Comparison of ENCODE assay signal across 8 cellular contexts in genomic region chr1:146051452-146051852, GRCh38. TPM values are rescaled to one million over a fixed set of nuclear protein-coding genes. Genes with fewer than 3 reads are reported as not detected.
DNase-seq lines count a peak whose midpoint lies in the region; ATAC-seq and TF ChIP-seq lines count a peak whose summit lies in the region.

No MANE protein-coding gene starts in this region.

- peak overlapping the region; percentile 73; the same call in 1 of the 2 replicates for H3K9ac ChIP-seq in KMS-11

- H3K36me3 Mint-ChIP-seq in CD4-positive, alpha-beta T cell (ENCODE audit: low read depth): no peaks in the 10 kb centered on the region
- no peaks in the 10 kb centered on the region for H3K36me3 Mint-ChIP-seq in natural killer cell

- H4K20me1 ChIP-seq in KMS-11 (ENCODE audit: insufficient read depth): no peaks in the 10 kb centered on the region

- POLR2A ChIA-PET in CD4-positive, alpha-beta T cell (lab: Charles Lee): interaction anchor here (1.0 to 3.3 kb wide), 4 partner anchors 14 to 192 kb away, joined by 5 to 93 read pairs (median 6); partner anchors contain the start of genes LIX1L, PIAS3 and RBM8A

- CTCF ChIA-PET in CD4-positive, alpha-beta T cell (lab: Charles Lee): interaction anchor here (1.0 to 1.4 kb wide), 3 partner anchors 13 to 19 kb away, joined by 3 to 5 read pairs (median 4); no protein-coding TSS in a partner anchor

- no peak for TF ChIP-seq CTCF in CD4-positive, alpha-beta T cell (IDR thresholded peaks at IDR 0.05)
- TF ChIP-seq CTCF in KMS-11 (conservative IDR thresholded peaks at IDR 0.05; ENCODE audit: low read depth, low read length) (0 out of 2 replicates have a peak, but pooled peaks have one; percentile 10), dorsolateral prefrontal cortex (IDR thresholded peaks at IDR 0.05 in 54 of 56, conservative IDR thresholded peaks at IDR 0.05 in 2 of 56; ENCODE audit: low read depth in 1 of 56, partially characterized antibody in 56 of 56) (no peak), natural killer cell (IDR thresholded peaks at IDR 0.05) (no peak)

- H3K4me1 ChIP-seq in KMS-11 (ENCODE audit: low read depth, poor library complexity, severe bottlenecking): peaks cover 26% of the 10 kb centered on the region

- no peaks in the 10 kb centered on the region for H3K9me3 Mint-ChIP-seq in CD4-positive, alpha-beta T cell
- no peaks in the 10 kb centered on the region for H3K9me3 Mint-ChIP-seq in natural killer cell

- no peak for DNase-seq in CD4-positive, alpha-beta T cell
- peak in 1 of 10 donors; percentile 10 for DNase-seq in dorsolateral prefrontal cortex
- DNase-seq in natural killer cell: no peak
- DNase-seq in NCI-H128 (lab: John Stamatoyannopoulos, UW; ENCODE audit: unreplicated experiment): no peak
- no peak for DNase-seq in ureter (ENCODE audit: low spot score)
- DNase-seq in nucleus accumbens (lab: John Stamatoyannopoulos, UW): no peak

- H3K27me3 ChIP-seq in CD4-positive, alpha-beta T cell (ENCODE audit: control insufficient read depth, insufficient read depth, low read length): no peaks in the 10 kb centered on the region
- H3K27me3 ChIP-seq in KMS-11 (ENCODE audit: insufficient read depth, low read depth) (no peaks in the 10 kb centered on the region), dorsolateral prefrontal cortex (no peaks in the 10 kb centered on the region)

- peaks cover 31% of the 10 kb centered on the region for H3K4me1 Mint-ChIP-seq in CD4-positive, alpha-beta T cell (ENCODE audit: low read depth)
- peaks cover 0 to 27% of the 10 kb centered on the region in 2 donors for H3K4me1 Mint-ChIP-seq in natural killer cell

- H3K36me3 ChIP-seq in KMS-11 (ENCODE audit: insufficient read depth): no peaks in the 10 kb centered on the region

- H3K79me2 ChIP-seq in KMS-11 (ENCODE audit: insufficient read depth, low read depth): no peaks in the 10 kb centered on the region

- H3K27ac ChIP-seq in CD4-positive, alpha-beta T cell (ENCODE audit: low read depth, low read length): peak overlapping the region; percentile 41
- H3K27ac ChIP-seq in KMS-11: peak overlapping the region; percentile 70; the same call in 1 of the 2 replicates
- peak overlapping the region in 58 of 59 donors; percentile 40 to 94 (median 86) for H3K27ac ChIP-seq in dorsolateral prefrontal cortex

- peak overlapping the region; percentile 89 for H3K4me3 Mint-ChIP-seq in CD4-positive, alpha-beta T cell
- H3K4me3 Mint-ChIP-seq in natural killer cell: peak overlapping the region; percentile 90

- H3K4me3 ChIP-seq in KMS-11 (IDR thresholded peaks at IDR 0.05; ENCODE audit: insufficient read depth, low read depth, low read length): no peak overlapping the region
- peak overlapping the region; percentile 24 to 71 (median 56) for H3K4me3 ChIP-seq in dorsolateral prefrontal cortex

- H3K9me3 ChIP-seq in CD4-positive, alpha-beta T cell (ENCODE audit: control insufficient read depth, low read length): no peaks in the 10 kb centered on the region

- intact Hi-C loops in CD4-positive, alpha-beta T cell (cut with DNase I, micrococcal nuclease): no loop called here
- intact Hi-C loops in dorsolateral prefrontal cortex (cut with DNase I) (no loop called here), natural killer cell (cut with micrococcal nuclease) (no loop called here)

- H3K4me2 ChIP-seq in KMS-11: peak overlapping the region; percentile 30

- no peak overlapping the region for H2AFZ ChIP-seq in KMS-11 (ENCODE audit: low read depth)

- H3K27me3 Mint-ChIP-seq in CD4-positive, alpha-beta T cell: no peaks in the 10 kb centered on the region
- no peaks in the 10 kb centered on the region for H3K27me3 Mint-ChIP-seq in natural killer cell (ENCODE audit: low read depth in 2 of 2)

- H3K27ac Mint-ChIP-seq in CD4-positive, alpha-beta T cell: peak overlapping the region; percentile 97
- H3K27ac Mint-ChIP-seq in natural killer cell: peak overlapping the region; percentile 88 to 92

- no peak for ATAC-seq in CD4-positive, alpha-beta T cell (ENCODE audit: poor library complexity)
- ATAC-seq in natural killer cell: no peak
- no peak for ATAC-seq in activated CD4-positive, CD25-positive, alpha-beta regulatory T cell treated with anti-CD3 and anti-CD28 coated beads, Interleukin-2, amount 50 U/mL, for 24 hours

RNA-seq across cellular contexts. Expression of gene HJV, which starts 29.9 kb away (rescaled TPM):
- not detected for total RNA-seq in CD4-positive, alpha-beta T cell
- 1 to 10 TPM in 3 of 120 experiments, under 1 TPM in 39, not detected in 78; 0.20 to 1.2 (median 0.42) TPM for total RNA-seq in dorsolateral prefrontal cortex
- not detected for total RNA-seq in natural killer cell
- total RNA-seq in ureter: not detected

RNA-seq across cellular contexts. Expression of gene TXNIP, which starts 55.1 kb away (rescaled TPM):
- total RNA-seq in CD4-positive, alpha-beta T cell: 1,000 to 10,000 TPM; 1,317 to 1,358 TPM
- total RNA-seq in dorsolateral prefrontal cortex (100 to 1,000 TPM in 98 of 120 experiments, 10 to 100 TPM in 22; 36.4 to 580 (median 158) TPM), natural killer cell (1,000 to 10,000 TPM in 2 of 3 donors, 100 to 1,000 TPM in 1; 984 to 1,724 (median 1,422) TPM), ureter (744 TPM)
